In the genomic region with DNA sequence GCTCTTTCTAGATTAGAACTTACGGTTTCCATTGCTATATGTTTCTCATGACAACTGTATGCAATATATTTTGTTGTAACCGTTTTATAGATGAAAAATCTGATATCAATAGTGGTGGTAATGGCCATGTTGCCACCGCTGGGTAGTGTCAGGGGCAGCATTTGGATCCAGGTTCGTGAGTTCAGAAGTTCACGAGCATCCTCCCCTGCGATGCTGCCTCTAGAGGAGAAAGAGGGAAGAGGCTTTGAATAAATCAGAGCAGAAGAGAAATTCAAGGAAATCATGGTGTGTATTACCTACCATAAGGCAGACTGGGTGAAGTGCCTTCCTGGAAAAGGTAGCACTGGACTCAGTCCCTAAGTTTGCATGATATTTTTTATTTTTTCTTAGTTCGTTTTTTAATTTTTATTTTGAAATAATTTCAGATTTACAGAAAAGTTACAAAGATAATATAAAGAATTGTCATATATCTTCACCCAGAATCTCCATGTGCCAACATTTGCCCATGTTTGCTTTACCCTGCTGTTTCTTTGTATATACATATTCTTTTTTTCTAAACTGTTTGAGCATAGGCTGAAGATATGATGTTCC, we compare ENCODE assay signal across 9 cellular contexts.
A peak's percentile ranks its signal among the peaks of the same experiment; 100 is the strongest.
DNase-seq lines count a peak whose midpoint lies in the region; ATAC-seq and TF ChIP-seq lines count a peak whose summit lies in the region.
"Had no signal": no experiment of that assay in that cellular context is flagged by ENCODE, and none has a peak within 500 bp of the region (broad histone marks: within the 10 kb centered on the region; RNA-seq: fewer than 3 reads in every experiment).

No MANE protein-coding gene starts in this region.

- no peak overlapping the region for H3K4me3 ChIP-seq in OCI-LY1 (ENCODE audit: low read depth, low read length, poor library complexity, severe bottlenecking)
- H3K4me3 ChIP-seq: SK-N-MC had no signal

- H3K4me2 ChIP-seq in OCI-LY1 (ENCODE audit: low read length) = no peak overlapping the region

- no peaks in the 10 kb centered on the region for H3F3A ChIP-seq in OCI-LY1 (ENCODE audit: insufficient read depth, low read length)

- no peak overlapping the region for H2AFZ ChIP-seq in OCI-LY1 (ENCODE audit: low read length)

- H3K27ac ChIP-seq in OCI-LY1 (ENCODE audit: low read depth, low read length, poor library complexity, severe bottlenecking) = no peak overlapping the region
- H3K27ac ChIP-seq: SK-N-MC had no signal

- H3K9me3 ChIP-seq in OCI-LY1 (ENCODE audit: low read length) = no peaks in the 10 kb centered on the region

- no peaks in the 10 kb centered on the region for H3K4me1 ChIP-seq in OCI-LY1 (ENCODE audit: insufficient read depth, low read length, severe bottlenecking)

- peak; percentile 91 for DNase-seq in DMS53 (lab: John Stamatoyannopoulos, UW)
- DNase-seq in HK-2 (ENCODE audit: unreplicated experiment) = peak; percentile 14
- DNase-seq in cerebellar cortex (ENCODE audit: low spot score) = peak; percentile 46
- DNase-seq in midbrain (lab: John Stamatoyannopoulos, UW) = peak; percentile 22
- DNase-seq in KG1 (lab: John Stamatoyannopoulos, UW) = no peak
- no peak for DNase-seq in ecto neural progenitor cell (ENCODE audit: low spot score)

- no peak for ATAC-seq in HG02759 (IDR thresholded peaks at IDR 0.05; ENCODE audit: unreplicated experiment)

- no peaks in the 10 kb centered on the region for H4K20me1 ChIP-seq in OCI-LY1 (ENCODE audit: insufficient read depth, low read length)

- no peaks in the 10 kb centered on the region for H3K9me2 ChIP-seq in OCI-LY1 (ENCODE audit: low read depth, low read length)

- H3K79me2 ChIP-seq in OCI-LY1 (ENCODE audit: insufficient read depth, low read length) = no peaks in the 10 kb centered on the region

- peak; percentile 57 for TF ChIP-seq CTCF in OCI-LY1 (IDR thresholded peaks at IDR 0.05; ENCODE audit: low read length)

- no peak overlapping the region for H3K9ac ChIP-seq in OCI-LY1 (ENCODE audit: low read length)

- no peaks in the 10 kb centered on the region for H3K27me3 ChIP-seq in OCI-LY1 (ENCODE audit: insufficient read depth, low read length)

- H3K36me3 ChIP-seq in OCI-LY1 (ENCODE audit: insufficient read depth, low read length) = no peaks in the 10 kb centered on the region

Comparison
In these comparisons a context has a peak if more than half of its experiments do, and no peak if none do; other contexts are left out.
1. DNase-seq: peak in DMS53 (single experiment), HK-2 (single experiment), cerebellar cortex (single experiment) and midbrain (single experiment); none in KG1 (single experiment) and ecto neural progenitor cell (single experiment).